Comparison of ENCODE assay signal across 1 cellular context in the genomic region with DNA sequence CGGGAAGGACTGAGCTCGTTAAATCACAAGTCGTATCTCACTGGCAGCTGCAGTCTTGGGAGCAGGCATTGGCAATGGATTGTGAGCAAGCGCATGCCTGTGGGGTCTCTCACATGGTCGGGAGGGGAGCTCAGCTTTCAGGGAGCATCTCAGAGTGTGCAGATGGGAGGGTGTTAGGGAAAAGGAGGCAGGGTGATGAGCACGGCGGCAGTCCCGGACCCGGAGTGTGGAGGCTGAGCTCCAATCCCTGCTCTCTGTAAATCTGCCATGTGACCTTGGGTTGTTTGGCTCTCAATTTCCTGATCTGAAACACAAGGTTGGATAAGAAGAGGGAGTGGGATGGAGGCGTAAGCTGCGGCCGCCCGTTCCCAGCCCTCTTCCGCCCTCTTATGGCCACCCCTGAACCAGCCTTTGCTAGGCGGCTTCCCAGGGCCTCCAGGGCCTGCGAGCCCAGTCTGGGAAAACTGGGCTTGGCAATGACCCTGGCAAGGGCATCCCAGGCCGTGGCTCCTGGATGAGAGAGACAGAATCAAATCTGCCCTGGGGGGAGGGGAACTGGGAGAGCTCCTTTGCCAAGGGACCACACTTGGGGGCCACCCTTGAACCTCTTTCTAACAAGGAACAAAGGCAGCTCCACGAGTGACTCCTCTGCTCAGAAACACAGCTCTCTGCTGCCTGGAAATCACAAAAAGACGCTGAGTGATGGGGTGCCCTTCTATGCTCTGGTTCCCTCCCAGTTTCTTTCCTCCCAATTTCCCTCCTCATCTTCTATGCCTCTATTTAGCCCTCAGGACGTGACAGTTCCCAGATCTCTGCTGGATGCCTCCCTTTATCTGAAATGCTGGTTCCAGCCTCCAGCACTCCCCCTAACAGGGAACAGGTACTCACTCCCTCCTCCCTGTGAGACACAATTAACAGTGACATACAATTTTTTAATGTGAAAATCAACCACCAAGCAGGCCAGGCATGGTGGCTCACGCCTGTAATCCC.
TF ChIP-seq lines count a peak whose summit lies in the region.

No MANE protein-coding gene starts in this region.

TF ChIP-seq in SK-N-SH, 30 proteins besides CTCF, POLR2A, EP300 and RAD21 (continued from another document):
- no peak for TF ChIP-seq ZBTB33 (IDR thresholded peaks at IDR 0.05; ENCODE audit: borderline replicate concordance, low read depth)
- no peak for TF ChIP-seq NRF1 (IDR thresholded peaks at IDR 0.05; ENCODE audit: low read depth, low read length)
- TF ChIP-seq, protein P1, sequence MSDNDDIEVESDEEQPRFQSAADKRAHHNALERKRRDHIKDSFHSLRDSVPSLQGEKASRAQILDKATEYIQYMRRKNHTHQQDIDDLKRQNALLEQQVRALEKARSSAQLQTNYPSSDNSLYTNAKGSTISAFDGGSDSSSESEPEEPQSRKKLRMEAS (IDR thresholded peaks at IDR 0.05; ENCODE audit: low read depth): peak; percentile 46; the same call in 1 of the 2 replicates
- TF ChIP-seq RCOR1 (IDR thresholded peaks at IDR 0.05; ENCODE audit: low read length): 0 out of 2 replicates have a peak, but pooled peaks have one; percentile 47
- no peak for TF ChIP-seq GABPA (IDR thresholded peaks at IDR 0.05; ENCODE audit: low read depth)
- TF ChIP-seq JUND (IDR thresholded peaks at IDR 0.05): no peak
- TF ChIP-seq, protein P2, sequence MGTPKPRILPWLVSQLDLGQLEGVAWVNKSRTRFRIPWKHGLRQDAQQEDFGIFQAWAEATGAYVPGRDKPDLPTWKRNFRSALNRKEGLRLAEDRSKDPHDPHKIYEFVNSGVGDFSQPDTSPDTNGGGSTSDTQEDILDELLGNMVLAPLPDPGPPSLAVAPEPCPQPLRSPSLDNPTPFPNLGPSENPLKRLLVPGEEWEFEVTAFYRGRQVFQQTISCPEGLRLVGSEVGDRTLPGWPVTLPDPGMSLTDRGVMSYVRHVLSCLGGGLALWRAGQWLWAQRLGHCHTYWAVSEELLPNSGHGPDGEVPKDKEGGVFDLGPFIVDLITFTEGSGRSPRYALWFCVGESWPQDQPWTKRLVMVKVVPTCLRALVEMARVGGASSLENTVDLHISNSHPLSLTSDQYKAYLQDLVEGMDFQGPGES (IDR thresholded peaks at IDR 0.05; ENCODE audit: low read depth, low read length): no peak
- TF ChIP-seq TAF1 (IDR thresholded peaks at IDR 0.05; ENCODE audit: borderline replicate concordance, low read depth, low read length): no peak
- TF ChIP-seq FOSL2 (IDR thresholded peaks at IDR 0.05; ENCODE audit: borderline replicate concordance, low read depth): no peak
TF ChIP-seq in SK-N-SH: peak in this region for 6.
